Comparison of ENCODE assay signal across 16 cellular contexts in the genomic region with DNA sequence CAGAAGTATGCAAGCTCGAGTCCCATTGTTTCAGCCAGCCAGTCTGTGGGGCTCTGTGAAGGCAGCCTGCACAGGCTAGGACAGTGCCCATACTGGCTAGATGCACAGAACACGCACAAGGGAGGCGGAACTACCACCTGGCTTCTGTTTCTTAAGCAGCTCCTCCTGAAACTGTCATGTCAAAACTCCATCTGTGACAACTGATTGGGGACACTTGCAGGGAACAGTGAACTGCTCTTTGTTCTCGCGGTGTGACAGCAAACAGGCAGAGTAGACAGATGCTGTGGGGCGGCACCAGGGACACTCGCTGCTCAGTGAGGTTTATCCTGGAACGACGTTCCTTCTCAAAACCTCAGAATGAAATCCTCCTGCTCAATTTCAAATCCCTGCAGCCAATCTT.
DNase-seq lines count a peak whose midpoint lies in the region; ATAC-seq, FAIRE-seq and TF ChIP-seq lines count a peak whose summit lies in the region.
"Had no signal": no experiment of that assay in that cellular context is flagged by ENCODE, and none has a peak within 500 bp of the region (broad histone marks: within the 10 kb centered on the region; RNA-seq: fewer than 3 reads in every experiment).

No MANE protein-coding gene starts in this region.

- no peak for ATAC-seq in PC-3
- no peak for ATAC-seq in HG03457 (IDR thresholded peaks at IDR 0.05; ENCODE audit: unreplicated experiment)
- no peak for ATAC-seq in naive thymus-derived CD4-positive, alpha-beta T cell
- ATAC-seq in HG03039 (IDR thresholded peaks at IDR 0.05; ENCODE audit: unreplicated experiment), result no peak
- ATAC-seq: A549 had no signal

- POLR2A ChIA-PET in PC-3 (lab: Charles Lee; ENCODE audit: unreplicated experiment), result no interaction called here
- POLR2A ChIA-PET in naive thymus-derived CD4-positive, alpha-beta T cell (lab: Charles Lee), result no interaction called here

- peak overlapping the region in 8 of 11 experiments; percentile 42 to 80 (median 64); a peak in 18 of 22 replicates for H3K4me2 ChIP-seq in BLaER1 treated with 17β-estradiol and CSF1 and Interleukin-3, amounts not matched to agents 10 nM and 100 nM
- H3K4me2 ChIP-seq in neural progenitor cell (no peak overlapping the region), PC-3 (ENCODE audit: low read length) (no peak overlapping the region)
- H3K4me2 ChIP-seq: A549, PC-9 had no signal

- H2AFZ ChIP-seq in neural progenitor cell (replicated peaks), result peak overlapping the region; percentile 42
- no peak overlapping the region for H2AFZ ChIP-seq in PC-3 (ENCODE audit: low read length)
- H2AFZ ChIP-seq: PC-9 had no signal

- peaks cover 11% of the 10 kb centered on the region for H3K4me1 Mint-ChIP-seq in neural progenitor cell
- H3K4me1 Mint-ChIP-seq in naive thymus-derived CD4-positive, alpha-beta T cell, result no peaks in the 10 kb centered on the region

- peak overlapping the region in 7 of 11 experiments; percentile 5 to 69 (median 35); a peak in 9 of 22 replicates for H3K27ac ChIP-seq in BLaER1 treated with 17β-estradiol and CSF1 and Interleukin-3, amounts not matched to agents 10 nM and 100 nM
- H3K27ac ChIP-seq in neural progenitor cell (no peak overlapping the region), PC-3 (ENCODE audit: low read length) (no peak overlapping the region)
- no peak overlapping the region for H3K27ac ChIP-seq in naive thymus-derived CD4-positive, alpha-beta T cell (ENCODE audit: low read depth, low read length)
- H3K27ac ChIP-seq: A549, C4-2B, PC-9 had no signal

- no peaks in the 10 kb centered on the region for H3K9me3 ChIP-seq in BLaER1 treated with 17β-estradiol and CSF1 and Interleukin-3, amounts not matched to agents 10 nM and 100 nM (replicated peaks in 1 of 11)
- H3K9me3 ChIP-seq in neural progenitor cell (ENCODE audit: low read depth), result no peaks in the 10 kb centered on the region
- H3K9me3 ChIP-seq in PC-3 (ENCODE audit: low read length), result no peaks in the 10 kb centered on the region
- H3K9me3 ChIP-seq in naive thymus-derived CD4-positive, alpha-beta T cell (ENCODE audit: control insufficient read depth in 2 of 3, low read length in 3 of 3), result no peaks in the 10 kb centered on the region
- H3K9me3 ChIP-seq: A549 had no signal

- no peak overlapping the region for H3K4me3 Mint-ChIP-seq in neural progenitor cell
- H3K4me3 Mint-ChIP-seq in naive thymus-derived CD4-positive, alpha-beta T cell, result no peak overlapping the region

- peak overlapping the region; percentile 76 for H3K27ac Mint-ChIP-seq in neural progenitor cell
- no peak overlapping the region for H3K27ac Mint-ChIP-seq in naive thymus-derived CD4-positive, alpha-beta T cell

- DNase-seq in NCI-H524 (lab: John Stamatoyannopoulos, UW) (peak; percentile 93 to 98), bronchial epithelial cell (ENCODE audit: low read depth) (no peak), neural progenitor cell (ENCODE audit: low spot score) (peak; percentile 9), PC-3 (no peak)
- DNase-seq in naive thymus-derived CD4-positive, alpha-beta T cell, result no peak
- DNase-seq: DND-41, H7, KBM-7, NCI-H2081 treated with DMSO at 0.1 percent for 48 hours, PC-9 had no signal

- peaks cover 8% of the 10 kb centered on the region for H3K27me3 Mint-ChIP-seq in neural progenitor cell (ENCODE audit: insufficient read depth, low read depth)
- peaks cover 4 to 27% (median 10%) of the 10 kb centered on the region in 5 donors for H3K27me3 Mint-ChIP-seq in naive thymus-derived CD4-positive, alpha-beta T cell

- peak; percentile 23 for FAIRE-seq in bronchial epithelial cell (lab: Jason Lieb, UNC)
- FAIRE-seq: A549, G401.6 had no signal

- peak overlapping the region in 5 of 11 experiments; percentile 5 to 67 (median 33); a peak in 8 of 22 replicates for H3K9ac ChIP-seq in BLaER1 treated with 17β-estradiol and CSF1 and Interleukin-3, amounts not matched to agents 10 nM and 100 nM
- H3K9ac ChIP-seq in neural progenitor cell (no peak overlapping the region), PC-3 (ENCODE audit: low read length) (no peak overlapping the region)

- H3K9me3 Mint-ChIP-seq in neural progenitor cell, result no peaks in the 10 kb centered on the region
- peaks cover 0 to 1% (median 0%) of the 10 kb centered on the region in 11 donors for H3K9me3 Mint-ChIP-seq in naive thymus-derived CD4-positive, alpha-beta T cell

- TF ChIP-seq CTCF in bronchial epithelial cell (IDR thresholded peaks at IDR 0.05; ENCODE audit: insufficient read depth, low read length, severe bottlenecking), result no peak
- TF ChIP-seq CTCF in neural progenitor cell (IDR thresholded peaks at IDR 0.05), result no peak
- no peak for TF ChIP-seq CTCF in PC-3 (conservative IDR thresholded peaks at IDR 0.05; ENCODE audit: low read depth, low read length)

- H4K20me1 ChIP-seq in BLaER1 treated with 17β-estradiol and CSF1 and Interleukin-3, amounts not matched to agents 10 nM and 100 nM, result no peaks in the 10 kb centered on the region
- H4K20me1 ChIP-seq in neural progenitor cell (ENCODE audit: low read depth), result no peaks in the 10 kb centered on the region
- H4K20me1 ChIP-seq in PC-3 (ENCODE audit: low read length), result no peaks in the 10 kb centered on the region

- H3F3A ChIP-seq in neural progenitor cell (ENCODE audit: low read depth) (no peaks in the 10 kb centered on the region), PC-3 (ENCODE audit: low read length, unreplicated experiment) (no peaks in the 10 kb centered on the region)

- no peaks in the 10 kb centered on the region for H3K79me2 ChIP-seq in neural progenitor cell (ENCODE audit: low read depth)
- no peaks in the 10 kb centered on the region for H3K79me2 ChIP-seq in PC-3 (ENCODE audit: low read length)

- no peaks in the 10 kb centered on the region for H3K27me3 ChIP-seq in BLaER1 treated with 17β-estradiol and CSF1 and Interleukin-3, amounts not matched to agents 10 nM and 100 nM
- no peaks in the 10 kb centered on the region for H3K27me3 ChIP-seq in bronchial epithelial cell (ENCODE audit: control insufficient read depth, insufficient read depth, low read length)
- no peaks in the 10 kb centered on the region for H3K27me3 ChIP-seq in neural progenitor cell
- H3K27me3 ChIP-seq in PC-3 (ENCODE audit: low read length), result peaks cover 54% of the 10 kb centered on the region
- H3K27me3 ChIP-seq in naive thymus-derived CD4-positive, alpha-beta T cell (ENCODE audit: control insufficient read depth in 2 of 2, insufficient read depth in 2 of 2, low read length in 2 of 2), result no peaks in the 10 kb centered on the region

- no TSS peak for BruUV-seq in PC-3 (replicated peaks; lab: Mats Ljungman, UMichigan)

- no peaks in the 10 kb centered on the region for H3K36me3 Mint-ChIP-seq in neural progenitor cell
- no peaks in the 10 kb centered on the region for H3K36me3 Mint-ChIP-seq in naive thymus-derived CD4-positive, alpha-beta T cell

- CTCF ChIA-PET in PC-3 (lab: Charles Lee), result no interaction called here
- CTCF ChIA-PET in naive thymus-derived CD4-positive, alpha-beta T cell (lab: Charles Lee), result interaction anchor here (0.7 kb wide), 1 partner anchor 67 kb away, joined by 3 read pairs; no protein-coding TSS in a partner anchor

- H3K4me3 ChIP-seq in BLaER1 treated with 17β-estradiol and CSF1 and Interleukin-3, amounts not matched to agents 10 nM and 100 nM, result no peak overlapping the region
- H3K4me3 ChIP-seq in bronchial epithelial cell (ENCODE audit: low read depth, low read length) (no peak overlapping the region), neural progenitor cell (no peak overlapping the region), PC-3 (ENCODE audit: low read length) (no peak overlapping the region)
- H3K4me3 ChIP-seq in naive thymus-derived CD4-positive, alpha-beta T cell (ENCODE audit: low read length), result no peak overlapping the region
- H3K4me3 ChIP-seq: A549, PC-9 had no signal

- peaks cover 0 to 98% (median 86%) of the 10 kb centered on the region in 11 experiments; a peak in 16 of 22 replicates for H3K36me3 ChIP-seq in BLaER1 treated with 17β-estradiol and CSF1 and Interleukin-3, amounts not matched to agents 10 nM and 100 nM
- H3K36me3 ChIP-seq in bronchial epithelial cell (ENCODE audit: control insufficient read depth, insufficient read depth, low read length), result no peaks in the 10 kb centered on the region
- H3K36me3 ChIP-seq in neural progenitor cell, result no peaks in the 10 kb centered on the region
- H3K36me3 ChIP-seq in PC-3 (ENCODE audit: low read depth, low read length), result no peaks in the 10 kb centered on the region
- H3K36me3 ChIP-seq in naive thymus-derived CD4-positive, alpha-beta T cell (ENCODE audit: control insufficient read depth in 2 of 3, insufficient read depth in 3 of 3, low read length in 3 of 3), result no peaks in the 10 kb centered on the region

- H3K9me2 ChIP-seq in PC-3 (replicated peaks; ENCODE audit: low read length), result no peaks in the 10 kb centered on the region

- intact Hi-C loops in PC-3 (cut with micrococcal nuclease), result no loop called here
- intact Hi-C loops in naive thymus-derived CD4-positive, alpha-beta T cell (cut with micrococcal nuclease), result no loop called here

- peaks cover 0 to 52% (median 24%) of the 10 kb centered on the region in 10 experiments; a peak in 15 of 20 replicates for H3K4me1 ChIP-seq in BLaER1 treated with 17β-estradiol and CSF1 and Interleukin-3, amounts not matched to agents 10 nM and 100 nM
- no peaks in the 10 kb centered on the region for H3K4me1 ChIP-seq in neural progenitor cell
- no peaks in the 10 kb centered on the region for H3K4me1 ChIP-seq in PC-3 (ENCODE audit: insufficient read depth, low read length)
- no peaks in the 10 kb centered on the region for H3K4me1 ChIP-seq in naive thymus-derived CD4-positive, alpha-beta T cell (ENCODE audit: control insufficient read depth in 2 of 2, insufficient read depth in 2 of 2, low read length in 2 of 2)
- H3K4me1 ChIP-seq: A549 had no signal

Comparison
In these comparisons a context has a peak if more than half of its experiments do, and no peak if none do; other contexts are left out.
1. H3K27ac ChIP-seq: peak in BLaER1 treated with 17β-estradiol and CSF1 and Interleukin-3, amounts not matched to agents 10 nM and 100 nM (7 of 11); none in neural progenitor cell (single experiment), PC-3 (single experiment) and naive thymus-derived CD4-positive, alpha-beta T cell (single experiment).
2. H3K4me2 ChIP-seq: peak in BLaER1 treated with 17β-estradiol and CSF1 and Interleukin-3, amounts not matched to agents 10 nM and 100 nM (8 of 11); none in neural progenitor cell (single experiment) and PC-3 (single experiment).
3. DNase-seq: peak in NCI-H524 (2 of 2) and neural progenitor cell (single experiment); none in bronchial epithelial cell (single experiment), PC-3 (single experiment) and naive thymus-derived CD4-positive, alpha-beta T cell (0 of 9).